Comparison of ENCODE assay signal across 33 cellular contexts in the genomic region with DNA sequence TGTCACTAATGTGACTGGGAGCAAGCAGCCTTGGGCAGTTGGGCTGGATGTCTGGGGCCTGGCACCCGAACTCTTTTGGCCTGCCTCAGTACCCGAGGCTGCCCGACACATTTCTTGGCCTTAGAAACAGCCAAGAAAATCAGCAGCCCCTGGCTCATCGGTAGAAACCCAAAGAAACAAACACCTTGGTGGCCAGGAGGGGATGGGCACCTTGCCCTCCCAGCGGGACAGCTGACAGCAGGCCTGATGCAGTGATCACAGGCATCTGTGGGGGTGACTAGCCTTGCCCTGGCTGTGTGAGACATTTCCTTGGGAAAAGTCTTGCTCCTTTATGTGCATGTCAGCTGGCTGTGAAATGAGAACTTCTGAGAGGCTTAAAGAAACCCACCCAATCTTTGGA.
A peak's percentile ranks its signal among the peaks of the same experiment; 100 is the strongest.
DNase-seq lines count a peak whose midpoint lies in the region; ATAC-seq, FAIRE-seq and TF ChIP-seq lines count a peak whose summit lies in the region.
"Had no signal": no experiment of that assay in that cellular context is flagged by ENCODE, and none has a peak within 500 bp of the region (broad histone marks: within the 10 kb centered on the region; RNA-seq: fewer than 3 reads in every experiment).

No MANE protein-coding gene starts in this region.

- H3K4me1 ChIP-seq in kidney (ENCODE audit: control insufficient read depth in 1 of 2, insufficient read depth in 1 of 2, low read depth in 1 of 2, low read length in 2 of 2) = no peaks in the 10 kb centered on the region
- peaks cover 40% of the 10 kb centered on the region for H3K4me1 ChIP-seq in suprapubic skin
- H3K4me1 ChIP-seq: pancreas, tibial artery had no signal

- DNase-seq in MG63 (peak; percentile 61), WTC11 (ENCODE audit: low spot score) (peak; percentile 6), kidney (peak; percentile 12), suprapubic skin (ENCODE audit: low spot score in 2 of 2) (peak in 1 of 2 donors; percentile 48), DMS53 treated with DMSO at 0.1 percent for 48 hours (lab: John Stamatoyannopoulos, UW; ENCODE audit: unreplicated experiment) (no peak), anterior cingulate cortex (lab: John Stamatoyannopoulos, UW) (no peak)
- DNase-seq: activated CD4-positive, alpha-beta T cell treated with anti-CD3 and anti-CD28 coated beads for 36 hours; activated CD8-positive, alpha-beta T cell treated with anti-CD3 and anti-CD28 coated beads, Interleukin-2, amount 10 ng/mL, durations not matched to agents 7 days and 5 days; activated gamma-delta T cell treated with Interleukin-2 at 50 U/mL for 16 hours; activated naive CD8-positive, alpha-beta T cell treated with anti-CD3 and anti-CD28 coated beads, Interleukin-2, amount 50 U/mL, for 24 hours; activated T-cell treated with anti-CD3 and anti-CD28 coated beads, Interleukin-2, amount 50 U/mL, for 1 hour; DMS53; foreskin melanocyte; heart right ventricle; mucosa of descending colon; MV-4-11; NCI-H1436 treated with DMSO at 0.1 percent for 48 hours; NCI-H2081 treated with DMSO at 0.1 percent for 48 hours; NCI-H2227 treated with DMSO at 0.1 percent for 48 hours; NCI-H526 treated with DMSO at 0.1 percent for 48 hours; NK-92 treated with Interleukin-12 subunit alpha and Interleukin-12 subunit beta, amount 100 ng/mL, for 24 hours; SHP77 treated with DMSO at 0.1 percent for 48 hours; stimulated activated naive CD8-positive, alpha-beta T cell treated with anti-CD3 and anti-CD28 coated beads, Interleukin-15, amount 100 ng/mL, for 72 hours had no signal

- TF ChIP-seq EP300 in suprapubic skin (IDR thresholded peaks at IDR 0.05) = no peak

- POLR2A ChIA-PET in WTC11 (lab: Charles Lee) = no interaction called here

- H3K4me3 ChIP-seq in MG63 (no peak overlapping the region), kidney (ENCODE audit: low read length in 2 of 2) (no peak overlapping the region), suprapubic skin (no peak overlapping the region)
- H3K4me3 ChIP-seq: esophagus muscularis mucosa, heart right ventricle, lung, mucosa of descending colon, pancreas, right atrium auricular region, tibial artery had no signal

- H3K4me1 Mint-ChIP-seq in WTC11 = peaks cover 6% of the 10 kb centered on the region; the same call in 1 of the 2 replicates
- H3K4me1 Mint-ChIP-seq: nephron had no signal

- no peak for ATAC-seq in WTC11
- ATAC-seq in SK-N-SH treated with all-trans-retinoic acid at 6 μM for 48 hours = no peak
- ATAC-seq: activated CD4-positive, alpha-beta T cell treated with anti-CD3 and anti-CD28 coated beads for 36 hours; activated CD8-positive, alpha-beta T cell treated with anti-CD3 and anti-CD28 coated beads, Interleukin-2, amount 10 ng/mL, durations not matched to agents 7 days and 5 days; activated naive CD8-positive, alpha-beta T cell treated with anti-CD3 and anti-CD28 coated beads, Interleukin-2, amount 50 U/mL, for 24 hours; mucosa of descending colon; pancreas; stimulated activated naive CD8-positive, alpha-beta T cell treated with anti-CD3 and anti-CD28 coated beads, Interleukin-15, amount 100 ng/mL, for 72 hours had no signal

- H3K36me3 ChIP-seq in MG63 (no peaks in the 10 kb centered on the region), kidney (ENCODE audit: control insufficient read depth in 1 of 2, insufficient read depth in 2 of 2, low read length in 2 of 2) (no peaks in the 10 kb centered on the region), suprapubic skin (no peaks in the 10 kb centered on the region)
- H3K36me3 ChIP-seq: esophagus muscularis mucosa, heart right ventricle, pancreas, right atrium auricular region, tibial artery had no signal

- intact Hi-C loops in kidney (cut with DNase I) = no loop called here

- H3K9me3 ChIP-seq in MG63 (no peaks in the 10 kb centered on the region), kidney (ENCODE audit: control insufficient read depth in 1 of 2, low read length in 2 of 2) (no peaks in the 10 kb centered on the region), suprapubic skin (no peaks in the 10 kb centered on the region)
- H3K9me3 ChIP-seq: esophagus muscularis mucosa, heart right ventricle, mucosa of descending colon, pancreas, right atrium auricular region, tibial artery had no signal

- no peak overlapping the region for H3K9ac ChIP-seq in kidney (ENCODE audit: low read length in 2 of 2)

- no peak overlapping the region for H3K27ac ChIP-seq in kidney (ENCODE audit: low read depth in 2 of 2, low read length in 2 of 2)
- H3K27ac ChIP-seq in suprapubic skin = peak overlapping the region; percentile 40
- H3K27ac ChIP-seq: esophagus muscularis mucosa, heart right ventricle, pancreas, right atrium auricular region, tibial artery had no signal

- H3K27me3 Mint-ChIP-seq in WTC11 (ENCODE audit: low read depth) = 0 out of 2 replicates have a peak, but pooled peaks cover 3% of the 10 kb centered on the region

- no peaks in the 10 kb centered on the region for H3K27me3 ChIP-seq in MG63
- H3K27me3 ChIP-seq in suprapubic skin = no peaks in the 10 kb centered on the region
- H3K27me3 ChIP-seq: pancreas, right atrium auricular region had no signal

- no peak for TF ChIP-seq POLR2A in suprapubic skin (IDR thresholded peaks at IDR 0.05)

- 25% methylated on average over 2 of the region's 5 CpGs for WGBS in suprapubic skin

- H3K36me3 Mint-ChIP-seq in WTC11 = no peaks in the 10 kb centered on the region

- H3K27ac Mint-ChIP-seq in WTC11 = no peak overlapping the region
- H3K27ac Mint-ChIP-seq: activated CD4-positive, alpha-beta T cell treated with anti-CD3 and anti-CD28 coated beads for 36 hours; activated CD8-positive, alpha-beta T cell treated with anti-CD3 and anti-CD28 coated beads, Interleukin-2, amount 10 ng/mL, durations not matched to agents 7 days and 5 days; activated naive CD8-positive, alpha-beta T cell treated with anti-CD3 and anti-CD28 coated beads, Interleukin-2, amount 50 U/mL, for 24 hours; nephron; stimulated activated naive CD8-positive, alpha-beta T cell treated with anti-CD3 and anti-CD28 coated beads, Interleukin-15, amount 100 ng/mL, for 72 hours had no signal

- H3K9me3 Mint-ChIP-seq in WTC11 = peaks cover 7% of the 10 kb centered on the region
- H3K9me3 Mint-ChIP-seq: activated naive CD8-positive, alpha-beta T cell treated with anti-CD3 and anti-CD28 coated beads, Interleukin-2, amount 50 U/mL, for 24 hours; central memory CD8-positive, alpha-beta T cell had no signal

- no peak for TF ChIP-seq CTCF in WTC11 (IDR thresholded peaks at IDR 0.05)
- TF ChIP-seq CTCF in kidney (IDR thresholded peaks at IDR 0.05; ENCODE audit: borderline replicate concordance, extremely low read depth, insufficient read depth) = no peak
- TF ChIP-seq CTCF in suprapubic skin (IDR thresholded peaks at IDR 0.05) = no peak

- CTCF ChIA-PET in WTC11 (lab: Charles Lee) = interaction anchor here (1.2 kb wide), 1 partner anchor 85 kb away, joined by 3 read pairs; no protein-coding TSS in a partner anchor

- no peak overlapping the region for H3K4me3 Mint-ChIP-seq in WTC11
- H3K4me3 Mint-ChIP-seq: activated CD4-positive, alpha-beta T cell treated with anti-CD3 and anti-CD28 coated beads for 36 hours; activated CD8-positive, alpha-beta T cell treated with anti-CD3 and anti-CD28 coated beads, Interleukin-2, amount 10 ng/mL, durations not matched to agents 7 days and 5 days; activated naive CD8-positive, alpha-beta T cell treated with anti-CD3 and anti-CD28 coated beads, Interleukin-2, amount 50 U/mL, for 24 hours; central memory CD8-positive, alpha-beta T cell; nephron; stimulated activated naive CD8-positive, alpha-beta T cell treated with anti-CD3 and anti-CD28 coated beads, Interleukin-15, amount 100 ng/mL, for 72 hours had no signal

- FAIRE-seq in kidney (lab: Jason Lieb, UNC) = no peak
- FAIRE-seq: endometrium, GM12892, pancreas had no signal

TF ChIP-seq in WTC11, 78 proteins besides CTCF, POLR2A, EP300 and RAD21 (continues in another document):
- TF ChIP-seq, protein P1, sequence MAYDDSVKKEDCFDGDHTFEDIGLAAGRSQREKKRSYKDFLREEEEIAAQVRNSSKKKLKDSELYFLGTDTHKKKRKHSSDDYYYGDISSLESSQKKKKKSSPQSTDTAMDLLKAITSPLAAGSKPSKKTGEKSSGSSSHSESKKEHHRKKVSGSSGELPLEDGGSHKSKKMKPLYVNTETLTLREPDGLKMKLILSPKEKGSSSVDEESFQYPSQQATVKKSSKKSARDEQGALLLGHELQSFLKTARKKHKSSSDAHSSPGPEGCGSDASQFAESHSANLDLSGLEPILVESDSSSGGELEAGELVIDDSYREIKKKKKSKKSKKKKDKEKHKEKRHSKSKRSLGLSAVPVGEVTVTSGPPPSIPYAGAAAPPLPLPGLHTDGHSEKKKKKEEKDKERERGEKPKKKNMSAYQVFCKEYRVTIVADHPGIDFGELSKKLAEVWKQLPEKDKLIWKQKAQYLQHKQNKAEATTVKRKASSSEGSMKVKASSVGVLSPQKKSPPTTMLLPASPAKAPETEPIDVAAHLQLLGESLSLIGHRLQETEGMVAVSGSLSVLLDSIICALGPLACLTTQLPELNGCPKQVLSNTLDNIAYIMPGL (CRISPR knock-in tag; IDR thresholded peaks at IDR 0.05) = no peak
- TF ChIP-seq EMX1 (CRISPR knock-in tag; IDR thresholded peaks at IDR 0.05) (no peak), JUN (CRISPR knock-in tag; IDR thresholded peaks at IDR 0.05) (no peak), GABPB1 (CRISPR knock-in tag; IDR thresholded peaks at IDR 0.05) (no peak), ZNF263 (CRISPR knock-in tag; IDR thresholded peaks at IDR 0.05; ENCODE audit: low read depth) (no peak)

TF ChIP-seq in SK-N-SH treated with all-trans-retinoic acid at 6 μM for 48 hours, 23 proteins besides CTCF, POLR2A, EP300 and RAD21:
- no peak for TF ChIP-seq ZC3H10 (CRISPR knock-in tag; IDR thresholded peaks at IDR 0.05)
- no peak for TF ChIP-seq ISL1 (CRISPR knock-in tag; IDR thresholded peaks at IDR 0.05)
- TF ChIP-seq ZNF565 (CRISPR knock-in tag; conservative IDR thresholded peaks at IDR 0.05; ENCODE audit: low read depth) = no peak
- TF ChIP-seq, protein P2, sequence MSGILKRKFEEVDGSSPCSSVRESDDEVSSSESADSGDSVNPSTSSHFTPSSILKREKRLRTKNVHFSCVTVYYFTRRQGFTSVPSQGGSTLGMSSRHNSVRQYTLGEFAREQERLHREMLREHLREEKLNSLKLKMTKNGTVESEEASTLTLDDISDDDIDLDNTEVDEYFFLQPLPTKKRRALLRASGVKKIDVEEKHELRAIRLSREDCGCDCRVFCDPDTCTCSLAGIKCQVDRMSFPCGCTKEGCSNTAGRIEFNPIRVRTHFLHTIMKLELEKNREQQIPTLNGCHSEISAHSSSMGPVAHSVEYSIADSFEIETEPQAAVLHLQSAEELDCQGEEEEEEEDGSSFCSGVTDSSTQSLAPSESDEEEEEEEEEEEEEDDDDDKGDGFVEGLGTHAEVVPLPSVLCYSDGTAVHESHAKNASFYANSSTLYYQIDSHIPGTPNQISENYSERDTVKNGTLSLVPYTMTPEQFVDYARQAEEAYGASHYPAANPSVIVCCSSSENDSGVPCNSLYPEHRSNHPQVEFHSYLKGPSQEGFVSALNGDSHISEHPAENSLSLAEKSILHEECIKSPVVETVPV (CRISPR knock-in tag; IDR thresholded peaks at IDR 0.05) = no peak
TF ChIP-seq in SK-N-SH treated with all-trans-retinoic acid at 6 μM for 48 hours: peak in this region for 0.

Comparison
In these comparisons a context has a peak if more than half of its experiments do, and no peak if none do; other contexts are left out.
1. DNase-seq: peak in MG63 (single experiment), WTC11 (single experiment) and kidney (single experiment); none in DMS53 treated with DMSO at 0.1 percent for 48 hours (single experiment) and anterior cingulate cortex (0 of 58).